ENCODE assay signal across 17 cellular contexts in genomic region chr1:245948786-245949185, GRCh38.
DNase-seq lines count a peak whose midpoint lies in the region; ATAC-seq, FAIRE-seq and TF ChIP-seq lines count a peak whose summit lies in the region.
"Had no signal": no experiment of that assay in that cellular context is flagged by ENCODE, and none has a peak within 500 bp of the region (broad histone marks: within the 10 kb centered on the region; RNA-seq: fewer than 3 reads in every experiment).

No MANE protein-coding gene starts in this region.

- no peak overlapping the region for H3K18ac ChIP-seq in H1 (ENCODE audit: extremely low read depth, low read length)
- no peak overlapping the region for H3K18ac ChIP-seq in trophoblast cell (ENCODE audit: low read length)

- CTCF ChIA-PET in H1 (lab: Charles Lee; ENCODE audit: partially characterized antibody) = no interaction called here

- H3K4me1 Mint-ChIP-seq in stimulated activated naive CD8-positive, alpha-beta T cell treated with anti-CD3 and anti-CD28 coated beads, Interleukin-15, amount 100 ng/mL, for 72 hours = peaks cover 3% of the 10 kb centered on the region

- no peaks in the 10 kb centered on the region for H3K4me1 ChIP-seq in H1 (replicated peaks in 1 of 4; ENCODE audit: control insufficient read depth in 3 of 4, insufficient read depth in 4 of 4, low read length in 3 of 4)
- H3K4me1 ChIP-seq in trophoblast cell (ENCODE audit: control insufficient read depth in 1 of 2, insufficient read depth in 2 of 2, low read length in 2 of 2) = peaks cover 7 to 11% of the 10 kb centered on the region in 2 experiments

- H3K4me3 Mint-ChIP-seq in stimulated activated naive CD8-positive, alpha-beta T cell treated with anti-CD3 and anti-CD28 coated beads, Interleukin-15, amount 100 ng/mL, for 72 hours = no peak overlapping the region
- H3K4me3 Mint-ChIP-seq: CD4-positive, alpha-beta memory T cell had no signal

- no peak overlapping the region for H2BK20ac ChIP-seq in H1 (ENCODE audit: low read length)

- 97% methylated on average over 7 of the region's 7 CpGs; no CpG with 5 or more reads in 1 of the 2 experiments for WGBS in H1 (ENCODE audit: extremely low coverage in 1 of 2, insufficient coverage in 1 of 2, insufficient read length in 1 of 2, insufficient replicate concordance in 2 of 2, low coverage in 1 of 2, low lambda C conversion rate in 2 of 2, missing lambda C conversion rate in 1 of 2), 2 experiments
- no CpG with 5 or more reads among the region's 7 CpGs for WGBS in trophoblast cell (ENCODE audit: extremely low coverage, insufficient coverage, insufficient read length)

- no peak overlapping the region for H3K23ac ChIP-seq in H1 (ENCODE audit: insufficient read length)
- no peak overlapping the region for H3K23ac ChIP-seq in trophoblast cell (ENCODE audit: low read length)

- H3K4ac ChIP-seq in H1 (replicated peaks; ENCODE audit: insufficient read length, low read depth, low read length) = no peak overlapping the region
- no peak overlapping the region for H3K4ac ChIP-seq in trophoblast cell (ENCODE audit: low read depth, low read length)

- no peak for TF ChIP-seq CTCF in H1 (IDR thresholded peaks at IDR 0.05; ENCODE audit: control extremely low read depth in 1 of 3, insufficient read depth in 1 of 3, low read depth in 1 of 3, low read length in 3 of 3)

- H3K36me3 ChIP-seq in H1 (ENCODE audit: control insufficient read depth in 2 of 4, insufficient read depth in 4 of 4, low read length in 3 of 4) (no peaks in the 10 kb centered on the region), trophoblast cell (ENCODE audit: control insufficient read depth in 1 of 2, insufficient read depth in 2 of 2, low read length in 2 of 2) (no peaks in the 10 kb centered on the region)

- H2BK12ac ChIP-seq in H1 (ENCODE audit: low read depth, low read length) (no peak overlapping the region; the same call in 1 of the 2 replicates), trophoblast cell (ENCODE audit: low read length) (no peak overlapping the region)

- H3K27ac Mint-ChIP-seq in stimulated activated naive CD8-positive, alpha-beta T cell treated with anti-CD3 and anti-CD28 coated beads, Interleukin-15, amount 100 ng/mL, for 72 hours = peak overlapping the region in 1 of 2 donors; percentile 43
- H3K27ac Mint-ChIP-seq: CD4-positive, alpha-beta memory T cell had no signal

- DNase-seq in stimulated activated naive CD8-positive, alpha-beta T cell treated with anti-CD3 and anti-CD28 coated beads, Interleukin-15, amount 100 ng/mL, for 72 hours = no peak
- no peak for DNase-seq in stimulated activated naive CD8-positive, alpha-beta T cell treated with anti-CD3 and anti-CD28 coated beads, Interleukin-15, Interleukin-2, amounts not matched to agents 100 U/mL and 50 U/mL, for 24 hours
- DNase-seq in H1 (ENCODE audit: low read depth in 1 of 2, low spot score in 2 of 2) (no peak), trophoblast cell (no peak)
- DNase-seq: C1 segment of cervical spinal cord; Calu3; CD4-positive, alpha-beta memory T cell; COR-L47; DMS53; DMS79 treated with DMSO at 0.1 percent for 48 hours; GF-D8; H9 had no signal

- ATAC-seq in stimulated activated naive CD8-positive, alpha-beta T cell treated with anti-CD3 and anti-CD28 coated beads, Interleukin-15, amount 100 ng/mL, for 72 hours = peak; percentile 18
- ATAC-seq in stimulated activated naive CD8-positive, alpha-beta T cell treated with anti-CD3 and anti-CD28 coated beads, Interleukin-15, Interleukin-2, amounts not matched to agents 100 U/mL and 50 U/mL, for 24 hours = no peak
- ATAC-seq in GM18520 (IDR thresholded peaks at IDR 0.05; ENCODE audit: unreplicated experiment) (no peak), GM18870 (IDR thresholded peaks at IDR 0.05; ENCODE audit: unreplicated experiment) (no peak)
- ATAC-seq in activated CD4-positive, CD25-positive, alpha-beta regulatory T cell treated with anti-CD3 and anti-CD28 coated beads, Interleukin-2, amount 50 U/mL, for 24 hours = no peak
- ATAC-seq: HCT116 had no signal

- no peak for TF ChIP-seq EP300 in H1 (IDR thresholded peaks at IDR 0.05; ENCODE audit: borderline replicate concordance in 1 of 2, low read depth in 2 of 2, low read length in 2 of 2)

- no peak overlapping the region for H4K12ac ChIP-seq in trophoblast cell (ENCODE audit: low read depth, low read length)

- H4K20me1 ChIP-seq in H1 (replicated peaks in 1 of 2; ENCODE audit: control insufficient read depth in 1 of 2, insufficient read depth in 2 of 2, low read length in 2 of 2) = no peaks in the 10 kb centered on the region

- H3K79me2 ChIP-seq in H1 (ENCODE audit: control insufficient read depth in 1 of 2, insufficient read depth in 2 of 2, low read length in 2 of 2) (no peaks in the 10 kb centered on the region), trophoblast cell (ENCODE audit: control insufficient read depth, insufficient read depth, low read length, poor library complexity) (no peaks in the 10 kb centered on the region)

- peaks cover 0 to 12% of the 10 kb centered on the region in 2 donors for H3K9me3 Mint-ChIP-seq in stimulated activated naive CD8-positive, alpha-beta T cell treated with anti-CD3 and anti-CD28 coated beads, Interleukin-15, amount 100 ng/mL, for 72 hours

- POLR2A ChIA-PET in H1 (lab: Charles Lee; ENCODE audit: partially characterized antibody) = no interaction called here

- H3K27ac ChIP-seq in H1 (ENCODE audit: low read depth, low read length) (no peak overlapping the region), trophoblast cell (ENCODE audit: low read depth, low read length) (no peak overlapping the region)

- no peaks in the 10 kb centered on the region for H3K9me3 ChIP-seq in H1 (ENCODE audit: insufficient read depth in 2 of 2, low read depth in 1 of 2, low read length in 1 of 2)
- peaks cover 6% of the 10 kb centered on the region for H3K9me3 ChIP-seq in trophoblast cell (ENCODE audit: insufficient read depth, low read depth, low read length)

- H3K27me3 ChIP-seq in H1 (replicated peaks in 1 of 4; ENCODE audit: control insufficient read depth in 3 of 4, extremely low read depth in 1 of 4, insufficient read depth in 3 of 4, low read length in 3 of 4) (no peaks in the 10 kb centered on the region), trophoblast cell (ENCODE audit: insufficient read depth, low read length) (no peaks in the 10 kb centered on the region)

- no peak overlapping the region for H2BK15ac ChIP-seq in H1 (ENCODE audit: low read length)

- no peak for TF ChIP-seq RAD21 in H1 (IDR thresholded peaks at IDR 0.05 in 1 of 2, conservative IDR thresholded peaks at IDR 0.05 in 1 of 2; ENCODE audit: low read depth in 2 of 2, low read length in 2 of 2)

- H4K91ac ChIP-seq in H1 (replicated peaks; ENCODE audit: insufficient read length, low read length) (peak overlapping the region; percentile 81), trophoblast cell (ENCODE audit: low read depth, low read length) (no peak overlapping the region)

- H2AK5ac ChIP-seq in H1 (ENCODE audit: low read depth, low read length) (no peak overlapping the region), trophoblast cell (ENCODE audit: low read length) (no peak overlapping the region)

- no peak for FAIRE-seq in H1 (lab: Jason Lieb, UNC)
- FAIRE-seq: GM12892 had no signal

- 0 out of 2 replicates have a peak overlapping the region, but pooled peaks have one; percentile 49 for H2BK5ac ChIP-seq in H1 (ENCODE audit: low read depth, low read length)
- no peak overlapping the region for H2BK5ac ChIP-seq in trophoblast cell (ENCODE audit: low read depth, low read length, poor library complexity)

- no peaks in the 10 kb centered on the region for H3K23me2 ChIP-seq in H1 (ENCODE audit: low read depth, low read length)

- H3K27me3 Mint-ChIP-seq in stimulated activated naive CD8-positive, alpha-beta T cell treated with anti-CD3 and anti-CD28 coated beads, Interleukin-15, amount 100 ng/mL, for 72 hours = no peaks in the 10 kb centered on the region
- H3K27me3 Mint-ChIP-seq: CD4-positive, alpha-beta memory T cell had no signal

- H2AFZ ChIP-seq in H1 (ENCODE audit: low read length) (no peak overlapping the region), trophoblast cell (ENCODE audit: insufficient read depth, low read length, poor library complexity) (no peak overlapping the region)

- H4K8ac ChIP-seq in H1 (ENCODE audit: extremely low read depth, insufficient read depth, low read length) (peak overlapping the region; percentile 47; the same call in 1 of the 2 replicates), trophoblast cell (ENCODE audit: low read depth, low read length) (no peak overlapping the region)

- no peak overlapping the region for H3K56ac ChIP-seq in H1 (replicated peaks; ENCODE audit: insufficient read length, low read depth, low read length)

- H3K9ac ChIP-seq in H1 (replicated peaks in 1 of 4; ENCODE audit: extremely low read depth in 1 of 4, low read depth in 3 of 4, low read length in 3 of 4) = no peak overlapping the region
- H3K9ac ChIP-seq in trophoblast cell (ENCODE audit: low read length) = no peak overlapping the region

- H3K14ac ChIP-seq in H1 (ENCODE audit: insufficient read length) = no peak overlapping the region
- no peak overlapping the region for H3K14ac ChIP-seq in trophoblast cell (ENCODE audit: low read length)

- H3K4me2 ChIP-seq in H1 (ENCODE audit: insufficient read depth in 1 of 2, low read depth in 2 of 2, low read length in 2 of 2) = no peak overlapping the region
- H3K4me2 ChIP-seq in trophoblast cell (ENCODE audit: low read length) = no peak overlapping the region

- H2BK120ac ChIP-seq in H1 (replicated peaks; ENCODE audit: low read depth, low read length) (no peak overlapping the region), trophoblast cell (ENCODE audit: insufficient read depth, low read length, poor library complexity) (no peak overlapping the region)

- no peak for TF ChIP-seq POLR2A in H1 (IDR thresholded peaks at IDR 0.05; ENCODE audit: control extremely low read depth in 1 of 2, low read depth in 2 of 2, low read length in 2 of 2)

- H3K4me3 ChIP-seq in H1 (ENCODE audit: extremely low read depth in 1 of 4, insufficient read depth in 2 of 4, low read depth in 3 of 4, low read length in 4 of 4) (no peak overlapping the region), trophoblast cell (ENCODE audit: low read depth, low read length) (peak overlapping the region; percentile 60)

- H3K79me1 ChIP-seq in H1 (ENCODE audit: low read depth, low read length) = no peaks in the 10 kb centered on the region
- H3K79me1 ChIP-seq in trophoblast cell (ENCODE audit: low read length) = no peaks in the 10 kb centered on the region

- no peak overlapping the region for H4K5ac ChIP-seq in H1 (ENCODE audit: insufficient read length, low read depth, low read length)

TF ChIP-seq in H1, 55 proteins besides CTCF, POLR2A, EP300 and RAD21:
- no peak for TF ChIP-seq GTF2F1 (IDR thresholded peaks at IDR 0.05; ENCODE audit: borderline replicate concordance, low read depth, low read length)
- TF ChIP-seq SP2 (IDR thresholded peaks at IDR 0.05; ENCODE audit: low read length) = no peak
- no peak for TF ChIP-seq NRF1 (IDR thresholded peaks at IDR 0.05; ENCODE audit: low read depth, low read length)
- no peak for TF ChIP-seq CTBP2 (IDR thresholded peaks at IDR 0.05; ENCODE audit: borderline replicate concordance, insufficient read depth, insufficient read length, low read length)
